In genomic region chr17:63445571-63446217, GRCh38 we compare ENCODE assay signal across 8 cellular contexts. TPM values are rescaled to one million over a fixed set of nuclear protein-coding genes. Genes with fewer than 3 reads are reported as not detected.
DNase-seq lines count a peak whose midpoint lies in the region; ATAC-seq, FAIRE-seq and TF ChIP-seq lines count a peak whose summit lies in the region.

No MANE protein-coding gene starts in this region.

- peak overlapping the region; percentile 76 for H3K4me3 Mint-ChIP-seq in activated T-helper 1 cell treated with anti-CD3 and anti-CD28 coated beads, Interleukin-12 subunit alpha, Interleukin-12 subunit beta, Interleukin-2, Interleukin-4 antibody, amounts not matched to agents 30 ng/mL and 10 ng/mL and 1 ng/mL, durations not matched to agents 14 hours and 24 hours and 36 hours

- TF ChIP-seq CTCF in fibroblast of villous mesenchyme (IDR thresholded peaks at IDR 0.05; ENCODE audit: insufficient read depth, low read depth, low read length): peak; percentile 48
- peak; percentile 41 to 61 (median 53) for TF ChIP-seq CTCF in pancreas (IDR thresholded peaks at IDR 0.05)

- no peak for FAIRE-seq in pancreas (lab: Jason Lieb, UNC)

- no peaks in the 10 kb centered on the region for H3K9me3 ChIP-seq in pancreas

- H3K79me2 ChIP-seq in ACC112 (ENCODE audit: control insufficient read depth, insufficient read depth, low read length, unreplicated experiment): peaks cover 14% of the 10 kb centered on the region

- ATAC-seq in GM18858 (IDR thresholded peaks at IDR 0.05; ENCODE audit: unreplicated experiment) (peak; percentile 33), HG03025 (IDR thresholded peaks at IDR 0.05; ENCODE audit: low FRiP score, unreplicated experiment) (peak; percentile 50), pancreas (peak; percentile 79 to 86 (median 84))

- H3K36me3 ChIP-seq in ACC112 (ENCODE audit: insufficient read depth, low read length) (no peaks in the 10 kb centered on the region), pancreas (no peaks in the 10 kb centered on the region)

- H3K27ac ChIP-seq in ACC112 (ENCODE audit: low read depth, low read length) (peak overlapping the region; percentile 91; the same call in 1 of the 2 replicates), pancreas (peak overlapping the region; percentile 93 to 98 (median 96))

- peaks cover 24% of the 10 kb centered on the region for H3K4me1 Mint-ChIP-seq in activated T-helper 1 cell treated with anti-CD3 and anti-CD28 coated beads, Interleukin-12 subunit alpha, Interleukin-12 subunit beta, Interleukin-2, Interleukin-4 antibody, amounts not matched to agents 30 ng/mL and 10 ng/mL and 1 ng/mL, durations not matched to agents 14 hours and 24 hours and 36 hours (ENCODE audit: low read depth)

- H3K9me3 Mint-ChIP-seq in activated T-helper 1 cell treated with anti-CD3 and anti-CD28 coated beads, Interleukin-12 subunit alpha, Interleukin-12 subunit beta, Interleukin-2, Interleukin-4 antibody, amounts not matched to agents 30 ng/mL and 10 ng/mL and 1 ng/mL, durations not matched to agents 14 hours and 24 hours and 36 hours: no peaks in the 10 kb centered on the region

- no peak overlapping the region for H3K27ac Mint-ChIP-seq in activated T-helper 1 cell treated with anti-CD3 and anti-CD28 coated beads, Interleukin-12 subunit alpha, Interleukin-12 subunit beta, Interleukin-2, Interleukin-4 antibody, amounts not matched to agents 30 ng/mL and 10 ng/mL and 1 ng/mL, durations not matched to agents 14 hours and 24 hours and 36 hours

- 0 to 1% methylated on average over 34 to 53 of the region's 53 CpGs for WGBS in pancreas, 2 donors

- H3K36me3 Mint-ChIP-seq in activated T-helper 1 cell treated with anti-CD3 and anti-CD28 coated beads, Interleukin-12 subunit alpha, Interleukin-12 subunit beta, Interleukin-2, Interleukin-4 antibody, amounts not matched to agents 30 ng/mL and 10 ng/mL and 1 ng/mL, durations not matched to agents 14 hours and 24 hours and 36 hours (ENCODE audit: low read depth): peaks cover 3% of the 10 kb centered on the region

- H3K4me1 ChIP-seq in ACC112 (ENCODE audit: control insufficient read depth, insufficient read depth, low read length, unreplicated experiment) (peaks cover 19% of the 10 kb centered on the region), pancreas (peaks cover 12 to 20% (median 16%) of the 10 kb centered on the region in 3 donors)

- peak; percentile 61 for DNase-seq in NCI-H774 (lab: John Stamatoyannopoulos, UW)
- peak; percentile 24 for DNase-seq in activated T-helper 1 cell treated with anti-CD3 and anti-CD28 coated beads, Interleukin-12 subunit alpha, Interleukin-12 subunit beta, Interleukin-2, Interleukin-4 antibody, amounts not matched to agents 30 ng/mL and 10 ng/mL and 1 ng/mL, durations not matched to agents 14 hours and 24 hours and 36 hours (ENCODE audit: low spot score)
- peak; percentile 42 for DNase-seq in fibroblast of villous mesenchyme (ENCODE audit: low read depth)
- peak; percentile 67 to 90 (median 74) for DNase-seq in pancreas
- DNase-seq in NCI-H1048 (lab: John Stamatoyannopoulos, UW): no peak

- H3K27me3 ChIP-seq in ACC112 (ENCODE audit: insufficient read depth, low read length) (no peaks in the 10 kb centered on the region), pancreas (no peaks in the 10 kb centered on the region)

- intact Hi-C loops in activated T-helper 1 cell treated with anti-CD3 and anti-CD28 coated beads, Interleukin-12 subunit alpha, Interleukin-12 subunit beta, Interleukin-2, Interleukin-4 antibody, amounts not matched to agents 30 ng/mL and 10 ng/mL and 1 ng/mL, durations not matched to agents 14 hours and 24 hours and 36 hours (cut with micrococcal nuclease): loop anchor here (2.0 kb wide), 3 partner anchors 21 to 105 kb away; partner anchors contain the start of gene DCAF7
- intact Hi-C loops in pancreas (cut with DNase I): no loop called here

- peaks cover 11% of the 10 kb centered on the region for H3K27me3 Mint-ChIP-seq in activated T-helper 1 cell treated with anti-CD3 and anti-CD28 coated beads, Interleukin-12 subunit alpha, Interleukin-12 subunit beta, Interleukin-2, Interleukin-4 antibody, amounts not matched to agents 30 ng/mL and 10 ng/mL and 1 ng/mL, durations not matched to agents 14 hours and 24 hours and 36 hours (ENCODE audit: insufficient read depth)

- H3K4me3 ChIP-seq in ACC112 (ENCODE audit: low read depth, low read length) (peak overlapping the region; percentile 91), fibroblast of villous mesenchyme (ENCODE audit: low read depth, low read length) (peak overlapping the region; percentile 54), pancreas (peak overlapping the region; percentile 43 to 78 (median 62))

- peak overlapping the region; percentile 47 for H2AFZ ChIP-seq in ACC112 (ENCODE audit: low read length, unreplicated experiment)

RNA-seq across cellular contexts. Expression of gene CYB561, which starts 0.4 kb away (rescaled TPM):
- 1.9 and 2.9 TPM in 2 replicates for total RNA-seq in activated T-helper 1 cell treated with anti-CD3 and anti-CD28 coated beads, Interleukin-12 subunit alpha, Interleukin-12 subunit beta, Interleukin-2, Interleukin-4 antibody, amounts not matched to agents 30 ng/mL and 10 ng/mL and 1 ng/mL, durations not matched to agents 14 hours and 24 hours and 36 hours
- total RNA-seq in fibroblast of villous mesenchyme: 11.3 and 12.5 TPM in 2 replicates
- 10 to 100 TPM; 54.0 to 79.3 (median 69.0) TPM for total RNA-seq in pancreas
- 10 to 100 TPM; 54.4 to 65.0 TPM for polyA plus RNA-seq in pancreas

RNA-seq across cellular contexts. Expression of gene ACE, which starts 31.2 kb away (rescaled TPM):
- total RNA-seq in activated T-helper 1 cell treated with anti-CD3 and anti-CD28 coated beads, Interleukin-12 subunit alpha, Interleukin-12 subunit beta, Interleukin-2, Interleukin-4 antibody, amounts not matched to agents 30 ng/mL and 10 ng/mL and 1 ng/mL, durations not matched to agents 14 hours and 24 hours and 36 hours: 0.36 and 0.59 TPM in 2 replicates
- total RNA-seq in fibroblast of villous mesenchyme (1.3 and 1.7 TPM in 2 replicates), pancreas (10 to 100 TPM in 1 of 6 donors, 1 to 10 TPM in 5; 3.1 to 18.3 (median 5.1) TPM)
- 10 to 100 TPM in 1 of 2 donors, 1 to 10 TPM in 1; 8.2 to 11.6 TPM for polyA plus RNA-seq in pancreas

Comparison
In these comparisons a context has a peak if more than half of its experiments do, and no peak if none do; other contexts are left out.
1. ATAC-seq: peak in every context shown above with its lines; median percentile 84 in pancreas; 50 in HG03025; 33 in GM18858.